Comparison of ENCODE assay signal across 37 cellular contexts in the genomic region with DNA sequence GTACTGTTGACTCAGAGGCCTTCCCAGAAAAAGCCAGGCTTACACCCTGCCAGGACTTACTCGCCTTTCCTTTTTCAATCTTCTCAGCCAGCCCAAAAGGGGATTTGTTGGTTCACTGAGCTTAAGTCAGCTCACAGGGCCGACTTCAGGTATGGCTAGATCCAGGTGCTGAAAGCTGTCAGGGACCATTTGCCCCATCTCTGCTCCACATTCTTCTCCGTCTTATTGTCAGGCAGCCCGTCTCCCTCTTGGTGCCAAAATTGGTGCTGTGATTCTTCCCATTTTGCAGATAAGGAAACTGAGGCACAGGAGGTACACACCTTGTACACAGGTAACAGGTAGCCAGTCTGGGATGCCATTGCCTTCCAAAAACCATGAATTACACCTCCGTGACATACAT. TPM values are rescaled to one million over a fixed set of nuclear protein-coding genes. Genes with fewer than 3 reads are reported as not detected.
"Had no signal": no experiment of that assay in that cellular context is flagged by ENCODE, and none has a peak within 500 bp of the region (broad histone marks: within the 10 kb centered on the region; RNA-seq: fewer than 3 reads in every experiment).

No MANE protein-coding gene starts in this region.

- H3K9me3 Mint-ChIP-seq: activated CD4-positive, alpha-beta T cell treated with anti-CD3 and anti-CD28 coated beads, Interleukin-2, amount 10 ng/mL, durations not matched to agents 24 days and 14 days; activated naive CD4-positive, alpha-beta T cell treated with anti-CD3 and anti-CD28 coated beads, Interleukin-2, amount 50 U/mL, for 24 hours; activated naive CD8-positive, alpha-beta T cell treated with anti-CD3 and anti-CD28 coated beads, Interleukin-2, amount 50 U/mL, for 24 hours had no signal

- H3K4me1 ChIP-seq: adrenal gland, body of pancreas, esophagus muscularis mucosa, foreskin keratinocyte, gastrocnemius medialis had no signal

- H3K27me3 ChIP-seq: adrenal gland, body of pancreas, foreskin keratinocyte, gastrocnemius medialis had no signal

- ATAC-seq: activated CD4-positive, alpha-beta T cell treated with anti-CD3 and anti-CD28 coated beads for 36 hours; activated CD8-positive, alpha-beta memory T cell treated with anti-CD3 and anti-CD28 coated beads, Interleukin-2, amount 10 ng/mL, durations not matched to agents 7 days and 5 days; activated CD8-positive, alpha-beta T cell treated with anti-CD3 and anti-CD28 coated beads, Interleukin-2, amount 10 ng/mL, durations not matched to agents 7 days and 5 days; activated naive CD8-positive, alpha-beta T cell treated with anti-CD3 and anti-CD28 coated beads, Interleukin-2, amount 50 U/mL, for 24 hours; body of pancreas; effector memory CD8-positive, alpha-beta T cell; foreskin keratinocyte; gastrocnemius medialis; T-helper 17 cell had no signal

- H3K27ac ChIP-seq: adrenal gland, body of pancreas, esophagus muscularis mucosa, foreskin keratinocyte, gastrocnemius medialis, WERI-Rb-1 had no signal

- H3K9me3 ChIP-seq: body of pancreas, gastrocnemius medialis had no signal

- H3K36me3 ChIP-seq: adrenal gland, esophagus muscularis mucosa, gastrocnemius medialis, WERI-Rb-1 had no signal

- FAIRE-seq: colon had no signal

- H3K36me3 Mint-ChIP-seq: activated naive CD8-positive, alpha-beta T cell treated with anti-CD3 and anti-CD28 coated beads for 36 hours had no signal

- H3K27me3 Mint-ChIP-seq: activated CD4-positive, alpha-beta T cell treated with anti-CD3 and anti-CD28 coated beads for 36 hours; activated CD4-positive, alpha-beta T cell treated with anti-CD3 and anti-CD28 coated beads, Interleukin-2, amount 10 ng/mL, durations not matched to agents 24 days and 14 days; activated naive CD4-positive, alpha-beta T cell treated with anti-CD3 and anti-CD28 coated beads, Interleukin-2, amount 50 U/mL, for 24 hours; activated naive CD8-positive, alpha-beta T cell treated with anti-CD3 and anti-CD28 coated beads for 36 hours; activated naive CD8-positive, alpha-beta T cell treated with anti-CD3 and anti-CD28 coated beads, Interleukin-2, amount 50 U/mL, for 24 hours had no signal

- H3K4me3 ChIP-seq: adrenal gland, body of pancreas, esophagus muscularis mucosa, gastrocnemius medialis had no signal

- H3K4me3 Mint-ChIP-seq: activated CD4-positive, alpha-beta memory T cell treated with anti-CD3 and anti-CD28 coated beads for 36 hours; activated CD4-positive, alpha-beta T cell treated with anti-CD3 and anti-CD28 coated beads for 36 hours; activated CD4-positive, alpha-beta T cell treated with anti-CD3 and anti-CD28 coated beads, Interleukin-2, amount 10 ng/mL, durations not matched to agents 24 days and 14 days; activated CD8-positive, alpha-beta memory T cell treated with anti-CD3 and anti-CD28 coated beads, Interleukin-2, amount 10 ng/mL, durations not matched to agents 7 days and 5 days; activated CD8-positive, alpha-beta T cell treated with anti-CD3 and anti-CD28 coated beads, Interleukin-2, amount 10 ng/mL, durations not matched to agents 7 days and 5 days; activated naive CD4-positive, alpha-beta T cell treated with anti-CD3 and anti-CD28 coated beads for 36 hours; activated naive CD4-positive, alpha-beta T cell treated with anti-CD3 and anti-CD28 coated beads, Interleukin-2, amount 50 U/mL, for 24 hours; activated naive CD8-positive, alpha-beta T cell treated with anti-CD3 and anti-CD28 coated beads for 36 hours; activated naive CD8-positive, alpha-beta T cell treated with anti-CD3 and anti-CD28 coated beads, Interleukin-2, amount 50 U/mL, for 24 hours; activated T-helper 1 cell treated with anti-CD3 and anti-CD28 coated beads, Interleukin-12 subunit alpha, Interleukin-12 subunit beta, Interleukin-2, Interleukin-4 antibody, amounts not matched to agents 30 ng/mL and 10 ng/mL and 1 ng/mL, durations not matched to agents 14 hours and 24 hours and 36 hours; effector memory CD8-positive, alpha-beta T cell; T-helper 17 cell; T-helper 2 cell treated with Interferon-gamma antibody and Interleukin-4, amounts not matched to agents 5 μg/mL and 100 μg/mL, for 36 hours had no signal

- H3K27ac Mint-ChIP-seq: activated CD4-positive, alpha-beta memory T cell treated with anti-CD3 and anti-CD28 coated beads for 36 hours; activated CD4-positive, alpha-beta T cell treated with anti-CD3 and anti-CD28 coated beads for 36 hours; activated CD4-positive, alpha-beta T cell treated with anti-CD3 and anti-CD28 coated beads, Interleukin-2, amount 10 ng/mL, durations not matched to agents 24 days and 14 days; activated CD8-positive, alpha-beta memory T cell treated with anti-CD3 and anti-CD28 coated beads, Interleukin-2, amount 10 ng/mL, durations not matched to agents 7 days and 5 days; activated CD8-positive, alpha-beta T cell treated with anti-CD3 and anti-CD28 coated beads, Interleukin-2, amount 10 ng/mL, durations not matched to agents 7 days and 5 days; activated naive CD4-positive, alpha-beta T cell treated with anti-CD3 and anti-CD28 coated beads for 36 hours; activated naive CD4-positive, alpha-beta T cell treated with anti-CD3 and anti-CD28 coated beads, Interleukin-2, amount 50 U/mL, for 24 hours; activated naive CD8-positive, alpha-beta T cell treated with anti-CD3 and anti-CD28 coated beads for 36 hours; activated naive CD8-positive, alpha-beta T cell treated with anti-CD3 and anti-CD28 coated beads, Interleukin-2, amount 50 U/mL, for 24 hours; activated T-helper 1 cell treated with anti-CD3 and anti-CD28 coated beads, Interleukin-12 subunit alpha, Interleukin-12 subunit beta, Interleukin-2, Interleukin-4 antibody, amounts not matched to agents 30 ng/mL and 10 ng/mL and 1 ng/mL, durations not matched to agents 14 hours and 24 hours and 36 hours; activated T-helper 2 cell treated with anti-CD3 and anti-CD28 coated beads, Interferon-gamma antibody, Interleukin-2, Interleukin-4, amounts not matched to agents 10 μg/mL and 5 μg/mL and 100 μg/mL, durations not matched to agents 14 hours and 24 hours and 36 hours; effector memory CD8-positive, alpha-beta T cell; T-helper 17 cell; T-helper 2 cell treated with Interferon-gamma antibody and Interleukin-4, amounts not matched to agents 5 μg/mL and 100 μg/mL, for 36 hours had no signal

- DNase-seq: activated CD4-positive, alpha-beta memory T cell treated with anti-CD3 and anti-CD28 coated beads for 36 hours; activated CD4-positive, alpha-beta T cell treated with anti-CD3 and anti-CD28 coated beads for 36 hours; activated CD4-positive, alpha-beta T cell treated with anti-CD3 and anti-CD28 coated beads, Interleukin-2, amount 10 ng/mL, durations not matched to agents 24 days and 14 days; activated CD4-positive, CD25-positive, alpha-beta regulatory T cell; activated CD4-positive, CD25-positive, alpha-beta regulatory T cell treated with anti-CD3 and anti-CD28 coated beads, Interleukin-2, amount 50 U/mL, for 72 hours; activated CD8-positive, alpha-beta memory T cell treated with anti-CD3 and anti-CD28 coated beads, Interleukin-2, amount 10 ng/mL, durations not matched to agents 7 days and 5 days; activated CD8-positive, alpha-beta memory T cell treated with anti-CD3 and anti-CD28 coated beads, Interleukin-2, amount 50 U/mL, for 4 hours; activated CD8-positive, alpha-beta T cell treated with anti-CD3 and anti-CD28 coated beads, Interleukin-2, amount 10 ng/mL, durations not matched to agents 7 days and 5 days; activated effector memory CD4-positive, alpha-beta T cell treated with anti-CD3 and anti-CD28 coated beads, Interleukin-2, amount 50 U/mL, for 16 hours; activated naive CD4-positive, alpha-beta T cell treated with anti-CD3 and anti-CD28 coated beads for 36 hours; activated naive CD8-positive, alpha-beta T cell treated with anti-CD3 and anti-CD28 coated beads for 36 hours; activated naive CD8-positive, alpha-beta T cell treated with anti-CD3 and anti-CD28 coated beads, Interleukin-2, amount 50 U/mL, for 24 hours; activated T-cell treated with anti-CD3 and anti-CD28 coated beads, Interleukin-2, amount 50 U/mL, for 1 hour; activated T-cell treated with anti-CD3 and anti-CD28 coated beads, Interleukin-2, amount 50 U/mL, for 48 hours; adrenal gland; amygdala; aorta; body of pancreas; caudate nucleus; cortex of kidney; dermis blood vessel endothelial cell; effector CD4-positive, alpha-beta T cell; effector memory CD8-positive, alpha-beta T cell; erythroblast; foreskin keratinocyte; gastrocnemius medialis; glutamatergic neuron; T-helper 1 cell; T-helper 17 cell; T1000; WERI-Rb-1 had no signal

RNA-seq across cellular contexts. Expression of a gene that starts 2.4 kb away (rescaled TPM):
- total RNA-seq: dermis blood vessel endothelial cell, foreskin keratinocyte had no signal
